Comparison of ENCODE assay signal across 8 cellular contexts in genomic region chr11:66045177-66045639, GRCh38. TPM values are rescaled to one million over a fixed set of nuclear protein-coding genes. Genes with fewer than 3 reads are reported as not detected.
DNase-seq lines count a peak whose midpoint lies in the region; ATAC-seq and TF ChIP-seq lines count a peak whose summit lies in the region.

No MANE protein-coding gene starts in this region.

- H3K4me1 Mint-ChIP-seq in activated naive CD4-positive, alpha-beta T cell treated with anti-CD3 and anti-CD28 coated beads, Interleukin-2, amount 50 U/mL, for 24 hours: peaks cover 18% of the 10 kb centered on the region

- TF ChIP-seq CTCF in AG09319 (IDR thresholded peaks at IDR 0.05; ENCODE audit: low read depth, low read length) (peak; percentile 95), NB4 (IDR thresholded peaks at IDR 0.05; ENCODE audit: low read depth, low read length) (peak; percentile 98), upper lobe of left lung (IDR thresholded peaks at IDR 0.05) (peak; percentile 79 to 96 (median 89))

- TF ChIP-seq POLR2A in NB4 (IDR thresholded peaks at IDR 0.05; ENCODE audit: extremely low read depth, insufficient read length) (no peak), upper lobe of left lung (IDR thresholded peaks at IDR 0.05) (no peak)

- H3K4me1 ChIP-seq in upper lobe of left lung: peaks cover 4 to 14% (median 11%) of the 10 kb centered on the region in 4 donors

- H3K4me3 ChIP-seq in NB4 (ENCODE audit: low read depth, low read length): no peak overlapping the region
- no peak overlapping the region for H3K4me3 ChIP-seq in upper lobe of left lung

- DNase-seq in AG09319 (ENCODE audit: extremely low read depth, low read depth) (peak; percentile 43), GM19240 (ENCODE audit: insufficient read length, low spot score) (peak; percentile 95), NB4 (ENCODE audit: low read depth) (peak; percentile 86), SW 1271 (lab: John Stamatoyannopoulos, UW) (peak; percentile 31 to 77), head of caudate nucleus (peak; percentile 57 to 94 (median 86)), posterior vena cava (ENCODE audit: low spot score) (peak; percentile 92), upper lobe of left lung (peak; percentile 75 to 90)

- no peaks in the 10 kb centered on the region for H3K27me3 Mint-ChIP-seq in activated naive CD4-positive, alpha-beta T cell treated with anti-CD3 and anti-CD28 coated beads, Interleukin-2, amount 50 U/mL, for 24 hours

- intact Hi-C loops in head of caudate nucleus (cut with DNase I) (no loop called here), posterior vena cava (cut with DNase I) (no loop called here)

- no peaks in the 10 kb centered on the region for H3K9me3 Mint-ChIP-seq in activated naive CD4-positive, alpha-beta T cell treated with anti-CD3 and anti-CD28 coated beads, Interleukin-2, amount 50 U/mL, for 24 hours

- TF ChIP-seq EP300 in upper lobe of left lung (IDR thresholded peaks at IDR 0.05): no peak

- H3K9me3 ChIP-seq in upper lobe of left lung: no peaks in the 10 kb centered on the region

- peaks cover 0 to 15% (median 7%) of the 10 kb centered on the region in 4 donors for H3K27me3 ChIP-seq in upper lobe of left lung

- H3K27ac Mint-ChIP-seq in activated naive CD4-positive, alpha-beta T cell treated with anti-CD3 and anti-CD28 coated beads, Interleukin-2, amount 50 U/mL, for 24 hours: peak overlapping the region; percentile 65

- H3K27ac ChIP-seq in upper lobe of left lung: no peak overlapping the region

- no peak overlapping the region for H3K4me3 Mint-ChIP-seq in activated naive CD4-positive, alpha-beta T cell treated with anti-CD3 and anti-CD28 coated beads, Interleukin-2, amount 50 U/mL, for 24 hours

- WGBS in upper lobe of left lung, 2 donors: 10 to 42% methylated on average over 4 to 6 of the region's 11 CpGs

- ATAC-seq in upper lobe of left lung (ENCODE audit: low FRiP score in 2 of 2): peak; percentile 79 to 91

- no peaks in the 10 kb centered on the region for H3K36me3 ChIP-seq in upper lobe of left lung

- no peaks in the 10 kb centered on the region for H3K36me3 Mint-ChIP-seq in activated naive CD4-positive, alpha-beta T cell treated with anti-CD3 and anti-CD28 coated beads, Interleukin-2, amount 50 U/mL, for 24 hours

RNA-seq across cellular contexts. Expression of gene GAL3ST3, which starts 3.8 kb away (rescaled TPM):
- total RNA-seq in posterior vena cava: 1 to 10 TPM in 1 of 2 donors, under 1 TPM in 1; 0.74 to 1.2 TPM
- total RNA-seq in upper lobe of left lung: 1 to 10 TPM in 1 of 6 donors, not detected in 5; 2.4 TPM

RNA-seq across cellular contexts. Expression of gene SF3B2, which starts 7.0 kb away (rescaled TPM):
- total RNA-seq in posterior vena cava (100 to 1,000 TPM; 117 to 140 TPM), upper lobe of left lung (100 to 1,000 TPM; 142 to 193 (median 173) TPM)

RNA-seq across cellular contexts. Expression of gene CATSPER1, which starts 18.9 kb away (rescaled TPM):
- total RNA-seq in posterior vena cava (1 to 10 TPM in 1 of 2 donors, under 1 TPM in 1; 0.24 to 1.1 TPM), upper lobe of left lung (1 to 10 TPM in 4 of 6 donors, under 1 TPM in 1, not detected in 1; 0.79 to 6.1 (median 3.0) TPM)

RNA-seq across cellular contexts. Expression of gene PACS1, which starts 24.9 kb away (rescaled TPM):
- total RNA-seq in posterior vena cava (10 to 100 TPM; 65.1 to 84.1 TPM), upper lobe of left lung (100 to 1,000 TPM in 1 of 6 donors, 10 to 100 TPM in 5; 39.8 to 123 (median 51.1) TPM)

RNA-seq across cellular contexts. Expression of gene CST6, which starts 33.4 kb away (rescaled TPM):
- under 1 TPM in 1 of 2 donors, not detected in 1; 0.56 TPM for total RNA-seq in posterior vena cava
- total RNA-seq in upper lobe of left lung: 10 to 100 TPM; 12.6 to 68.1 (median 30.5) TPM

Comparison
In these comparisons a context has a peak if more than half of its experiments do, and no peak if none do; other contexts are left out.
1. DNase-seq: peak in every context shown above with its lines; median percentile 95 in GM19240; 92 in posterior vena cava; 86 in NB4; 86 in head of caudate nucleus; 82 in upper lobe of left lung; 54 in SW 1271; 43 in AG09319.